Comparison of ENCODE assay signal across 8 cellular contexts in genomic region chr2:38602732-38603401, GRCh38. TPM values are rescaled to one million over a fixed set of nuclear protein-coding genes. Genes with fewer than 3 reads are reported as not detected.
A peak's percentile ranks its signal among the peaks of the same experiment; 100 is the strongest.
DNase-seq lines count a peak whose midpoint lies in the region; ATAC-seq and TF ChIP-seq lines count a peak whose summit lies in the region.

Gene HNRNPLL (minus strand): TSS chr2:38602928. CDS start chr2:38602626, 302 bp downstream.

- ATAC-seq in CD4-positive, alpha-beta T cell (ENCODE audit: poor library complexity) = peak; percentile 80
- peak; percentile 67 for ATAC-seq in GM19463 (IDR thresholded peaks at IDR 0.05; ENCODE audit: unreplicated experiment)

- CTCF ChIA-PET in CD4-positive, alpha-beta T cell (lab: Charles Lee) = interaction anchor here (0.8 to 6.2 kb wide), 30 partner anchors 8 to 149 kb away, joined by 3 to 48 read pairs (median 6); partner anchors contain the start of genes GALM and SRSF7

- H3K27ac ChIP-seq in CD4-positive, alpha-beta T cell (ENCODE audit: low read depth, low read length) = peak within 1 kb of the TSS; percentile 66
- peak within 1 kb of the TSS; percentile 85 for H3K27ac ChIP-seq in effector memory CD4-positive, alpha-beta T cell (ENCODE audit: insufficient read depth, low read length, poor library complexity, severe bottlenecking)

- no peaks in the 10 kb centered on the region for H3K27me3 ChIP-seq in CD4-positive, alpha-beta T cell (ENCODE audit: control insufficient read depth, insufficient read depth, low read length)
- no peaks in the 10 kb centered on the region for H3K27me3 ChIP-seq in effector memory CD4-positive, alpha-beta T cell (replicated peaks; ENCODE audit: control insufficient read depth, insufficient read depth, low read length, poor library complexity, severe bottlenecking)

- H3K9me3 ChIP-seq in CD4-positive, alpha-beta T cell (ENCODE audit: control insufficient read depth, low read length) = no peaks in the 10 kb centered on the region
- no peaks in the 10 kb centered on the region for H3K9me3 ChIP-seq in effector memory CD4-positive, alpha-beta T cell (ENCODE audit: control insufficient read depth, low read length)

- H3K4me3 Mint-ChIP-seq in CD4-positive, alpha-beta T cell = peak within 1 kb of the TSS; percentile 99

- peak within 1 kb of the TSS; percentile 87 for H3K4me3 ChIP-seq in effector memory CD4-positive, alpha-beta T cell (ENCODE audit: insufficient read depth, low read depth, low read length, poor library complexity, severe bottlenecking)

- no peaks in the 10 kb centered on the region for H3K9me3 Mint-ChIP-seq in CD4-positive, alpha-beta T cell

- H3K36me3 ChIP-seq in effector memory CD4-positive, alpha-beta T cell (ENCODE audit: control insufficient read depth, insufficient read depth, low read length) = no peaks in the 10 kb centered on the region

- TF ChIP-seq CTCF in CD4-positive, alpha-beta T cell (IDR thresholded peaks at IDR 0.05) = no peak

- peaks cover 56% of the 10 kb centered on the region for H3K4me1 Mint-ChIP-seq in CD4-positive, alpha-beta T cell (ENCODE audit: low read depth)

- peak within 1 kb of the TSS; percentile 97 for H3K27ac Mint-ChIP-seq in CD4-positive, alpha-beta T cell

- H3K4me1 ChIP-seq in effector memory CD4-positive, alpha-beta T cell (ENCODE audit: control insufficient read depth, insufficient read depth, low read length, poor library complexity, severe bottlenecking) = peaks cover 13% of the 10 kb centered on the region

- H3K36me3 Mint-ChIP-seq in CD4-positive, alpha-beta T cell (ENCODE audit: low read depth) = peaks cover 9% of the 10 kb centered on the region

- no peaks in the 10 kb centered on the region for H3K27me3 Mint-ChIP-seq in CD4-positive, alpha-beta T cell

- POLR2A ChIA-PET in CD4-positive, alpha-beta T cell (lab: Charles Lee) = interaction anchor here (0.6 to 9.9 kb wide), 24 partner anchors 8 to 273 kb away, joined by 3 to 136 read pairs (median 5); partner anchors contain the start of genes DHX57, GALM, MORN2 and SRSF7

- intact Hi-C loops in CD4-positive, alpha-beta T cell (cut with DNase I, micrococcal nuclease) = loop anchor here (1.0 to 5.0 kb wide), 7 partner anchors 22 to 139 kb away; partner anchors contain the start of gene GALM (in 2 of the 2)

- DNase-seq in CD4-positive, alpha-beta T cell = peak; percentile 87 to 96 (median 92)
- peak; percentile 97 for DNase-seq in HT-29 (ENCODE audit: low spot score)
- DNase-seq in NOMO-1 treated with DMSO at 0.1 percent for 48 hours (lab: John Stamatoyannopoulos, UW; ENCODE audit: unreplicated experiment) = peak; percentile 95
- DNase-seq in activated CD8-positive, alpha-beta memory T cell treated with anti-CD3 and anti-CD28 coated beads for 4 hours (ENCODE audit: low read depth in 2 of 2) = peak; percentile 81 to 84
- DNase-seq in effector memory CD4-positive, alpha-beta T cell = peak; percentile 87 to 93 (median 90)
- peak; percentile 96 to 98 for DNase-seq in lung microvascular endothelial cell (ENCODE audit: low read depth in 2 of 2)
- DNase-seq in stimulated activated CD4-positive, alpha-beta T cell treated with anti-CD3 and anti-CD28 coated beads, TNF-alpha, amount 100 ng/mL, for 4 hours (ENCODE audit: low read depth in 3 of 3) = peak; percentile 90 to 96 (median 92)

RNA-seq across cellular contexts. Expression of gene HNRNPLL, which starts in this region (rescaled TPM):
- 10 to 100 TPM; 44.9 to 46.5 TPM for total RNA-seq in CD4-positive, alpha-beta T cell
- total RNA-seq in HT-29 (2014; rRNA removed; shearing (Covaris generic)) = 24.7 and 32.4 TPM in 2 replicates
- total RNA-seq in lung microvascular endothelial cell = 32.0 and 35.3 TPM in 2 replicates

Comparison
In these comparisons a context has a peak if more than half of its experiments do, and no peak if none do; other contexts are left out.
1. Peak in every context shown above with its lines: DNase-seq, ATAC-seq, H3K4me3 ChIP-seq and H3K27ac ChIP-seq.